ENCODE assay signal across 8 cellular contexts in genomic region chr11:79436911-79437273, GRCh38. TPM values are rescaled to one million over a fixed set of nuclear protein-coding genes. Genes with fewer than 3 reads are reported as not detected.
DNase-seq lines count a peak whose midpoint lies in the region; ATAC-seq and TF ChIP-seq lines count a peak whose summit lies in the region.

No MANE protein-coding gene starts in this region.

- no peaks in the 10 kb centered on the region for H3K9me3 Mint-ChIP-seq in activated CD8-positive, alpha-beta memory T cell treated with anti-CD3 and anti-CD28 coated beads, Interleukin-2, amount 10 ng/mL, durations not matched to agents 7 days and 5 days (ENCODE audit: low read depth)
- H3K9me3 Mint-ChIP-seq in chondrocyte (ENCODE audit: low read depth), result no peaks in the 10 kb centered on the region
- H3K9me3 Mint-ChIP-seq in activated T-helper 17 cell treated with anti-CD3 and anti-CD28 coated beads, Interleukin-2, amount 50 U/mL, for 72 hours, result no peaks in the 10 kb centered on the region
- peaks cover 3% of the 10 kb centered on the region for H3K9me3 Mint-ChIP-seq in natural killer cell treated with Interleukin-12 subunit alpha and Interleukin-12 subunit beta and Interleukin-15 and Interleukin-18, amount 100 ng/mL, for 72 hours

- no peak for TF ChIP-seq POLR2A in tibial nerve (IDR thresholded peaks at IDR 0.05)

- H3K36me3 ChIP-seq in mesenchymal stem cell (ENCODE audit: control insufficient read depth in 1 of 2, insufficient read depth in 2 of 2, low read depth in 1 of 2, low read length in 2 of 2), result no peaks in the 10 kb centered on the region
- no peaks in the 10 kb centered on the region for H3K36me3 ChIP-seq in tibial nerve

- H3K4me2 ChIP-seq in mesenchymal stem cell (ENCODE audit: low read length, poor library complexity, severe bottlenecking), result peak overlapping the region; percentile 99

- no peak overlapping the region for H2BK15ac ChIP-seq in mesenchymal stem cell (ENCODE audit: low read depth, poor library complexity, severe bottlenecking)

- no peak overlapping the region for H2BK5ac ChIP-seq in mesenchymal stem cell (ENCODE audit: low read depth, low read length, poor library complexity, severe bottlenecking)

- H3K4me1 Mint-ChIP-seq in activated CD8-positive, alpha-beta memory T cell treated with anti-CD3 and anti-CD28 coated beads, Interleukin-2, amount 10 ng/mL, durations not matched to agents 7 days and 5 days, result peaks cover 8% of the 10 kb centered on the region
- peaks cover 40% of the 10 kb centered on the region for H3K4me1 Mint-ChIP-seq in chondrocyte (ENCODE audit: low read depth)
- peaks cover 6% of the 10 kb centered on the region for H3K4me1 Mint-ChIP-seq in activated T-helper 17 cell treated with anti-CD3 and anti-CD28 coated beads, Interleukin-2, amount 50 U/mL, for 72 hours
- H3K4me1 Mint-ChIP-seq in natural killer cell treated with Interleukin-12 subunit alpha and Interleukin-12 subunit beta and Interleukin-15 and Interleukin-18, amount 100 ng/mL, for 72 hours (ENCODE audit: low read depth in 2 of 2), result peaks cover 0 to 4% of the 10 kb centered on the region in 2 donors

- H2AK5ac ChIP-seq in mesenchymal stem cell (ENCODE audit: low read length, severe bottlenecking), result no peak overlapping the region

- H3K27me3 Mint-ChIP-seq in activated CD8-positive, alpha-beta memory T cell treated with anti-CD3 and anti-CD28 coated beads, Interleukin-2, amount 10 ng/mL, durations not matched to agents 7 days and 5 days, result peaks cover 66% of the 10 kb centered on the region
- H3K27me3 Mint-ChIP-seq in chondrocyte (ENCODE audit: low read depth), result peaks cover 11% of the 10 kb centered on the region
- peaks cover 54% of the 10 kb centered on the region for H3K27me3 Mint-ChIP-seq in activated T-helper 17 cell treated with anti-CD3 and anti-CD28 coated beads, Interleukin-2, amount 50 U/mL, for 72 hours
- peaks cover 35 to 37% of the 10 kb centered on the region in 2 donors for H3K27me3 Mint-ChIP-seq in natural killer cell treated with Interleukin-12 subunit alpha and Interleukin-12 subunit beta and Interleukin-15 and Interleukin-18, amount 100 ng/mL, for 72 hours

- peak overlapping the region; percentile 53 to 82 for H3K4me3 ChIP-seq in mesenchymal stem cell (ENCODE audit: insufficient read depth in 1 of 2, low read depth in 1 of 2, low read length in 2 of 2)
- H3K4me3 ChIP-seq in tibial nerve, result peak overlapping the region in 3 of 4 donors; percentile 40 to 59 (median 43)

- peaks cover 40% of the 10 kb centered on the region for H3K4me1 ChIP-seq in mesenchymal stem cell (ENCODE audit: control insufficient read depth, insufficient read depth, low read depth, low read length)
- peaks cover 0 to 55% (median 33%) of the 10 kb centered on the region in 4 donors for H3K4me1 ChIP-seq in tibial nerve

- H3K27me3 ChIP-seq in mesenchymal stem cell (ENCODE audit: control insufficient read depth in 1 of 2, insufficient read depth in 1 of 2, low read length in 2 of 2) (peaks cover 8 to 63% of the 10 kb centered on the region in 2 experiments), tibial nerve (peaks cover 0 to 87% of the 10 kb centered on the region in 2 donors)

- H3K36me3 Mint-ChIP-seq in activated CD8-positive, alpha-beta memory T cell treated with anti-CD3 and anti-CD28 coated beads, Interleukin-2, amount 10 ng/mL, durations not matched to agents 7 days and 5 days, result peaks cover 6% of the 10 kb centered on the region
- no peaks in the 10 kb centered on the region for H3K36me3 Mint-ChIP-seq in chondrocyte (ENCODE audit: low read depth)
- H3K36me3 Mint-ChIP-seq in activated T-helper 17 cell treated with anti-CD3 and anti-CD28 coated beads, Interleukin-2, amount 50 U/mL, for 72 hours (ENCODE audit: low read depth), result peaks cover 7% of the 10 kb centered on the region
- H3K36me3 Mint-ChIP-seq in natural killer cell treated with Interleukin-12 subunit alpha and Interleukin-12 subunit beta and Interleukin-15 and Interleukin-18, amount 100 ng/mL, for 72 hours, result peaks cover 7% of the 10 kb centered on the region

- DNase-seq in activated CD8-positive, alpha-beta memory T cell treated with anti-CD3 and anti-CD28 coated beads, Interleukin-2, amount 10 ng/mL, durations not matched to agents 7 days and 5 days, result no peak
- no peak for DNase-seq in activated CD8-positive, alpha-beta memory T cell treated with anti-CD3 and anti-CD28 coated beads for 24 hours
- no peak for DNase-seq in chondrocyte (ENCODE audit: low spot score)
- DNase-seq in mesenchymal stem cell, result no peak
- DNase-seq in tibial nerve (ENCODE audit: low spot score in 2 of 2), result no peak
- no peak for DNase-seq in retina
- DNase-seq in natural killer cell treated with Interleukin-12 subunit alpha and Interleukin-12 subunit beta and Interleukin-15 and Interleukin-18, amount 100 ng/mL, for 72 hours (ENCODE audit: low spot score), result no peak

- no peak overlapping the region for H3K14ac ChIP-seq in mesenchymal stem cell (ENCODE audit: low read length in 2 of 2)

- peak overlapping the region in 1 of 2 experiments; percentile 18 for H3K23ac ChIP-seq in mesenchymal stem cell (ENCODE audit: low read length in 2 of 2)

- no peak for ATAC-seq in activated CD8-positive, alpha-beta memory T cell treated with anti-CD3 and anti-CD28 coated beads, Interleukin-2, amount 10 ng/mL, durations not matched to agents 7 days and 5 days
- no peak for ATAC-seq in activated T-helper 17 cell treated with anti-CD3 and anti-CD28 coated beads, Interleukin-2, amount 50 U/mL, for 72 hours (replicated peaks)
- no peak for ATAC-seq in natural killer cell treated with Interleukin-12 subunit alpha and Interleukin-12 subunit beta and Interleukin-15 and Interleukin-18, amount 100 ng/mL, for 72 hours

- no peak overlapping the region for H3K27ac ChIP-seq in mesenchymal stem cell (ENCODE audit: low read length, poor library complexity, severe bottlenecking)
- peak overlapping the region in 1 of 4 donors; percentile 80 for H3K27ac ChIP-seq in tibial nerve

- TF ChIP-seq CTCF in chondrocyte (IDR thresholded peaks at IDR 0.05) (no peak), tibial nerve (IDR thresholded peaks at IDR 0.05) (no peak)

- no peak overlapping the region for H4K91ac ChIP-seq in mesenchymal stem cell (ENCODE audit: low read length)

- no peak for TF ChIP-seq EP300 in tibial nerve (IDR thresholded peaks at IDR 0.05)

- peak overlapping the region; percentile 10 for H3K27ac Mint-ChIP-seq in activated CD8-positive, alpha-beta memory T cell treated with anti-CD3 and anti-CD28 coated beads, Interleukin-2, amount 10 ng/mL, durations not matched to agents 7 days and 5 days
- H3K27ac Mint-ChIP-seq in chondrocyte (ENCODE audit: unreplicated experiment), result no peak overlapping the region
- H3K27ac Mint-ChIP-seq in activated T-helper 17 cell treated with anti-CD3 and anti-CD28 coated beads, Interleukin-2, amount 50 U/mL, for 72 hours, result no peak overlapping the region
- no peak overlapping the region for H3K27ac Mint-ChIP-seq in natural killer cell treated with Interleukin-12 subunit alpha and Interleukin-12 subunit beta and Interleukin-15 and Interleukin-18, amount 100 ng/mL, for 72 hours

- no peak overlapping the region for H3K4me3 Mint-ChIP-seq in activated CD8-positive, alpha-beta memory T cell treated with anti-CD3 and anti-CD28 coated beads, Interleukin-2, amount 10 ng/mL, durations not matched to agents 7 days and 5 days
- peak overlapping the region; percentile 75 for H3K4me3 Mint-ChIP-seq in chondrocyte (ENCODE audit: unreplicated experiment)
- no peak overlapping the region for H3K4me3 Mint-ChIP-seq in activated T-helper 17 cell treated with anti-CD3 and anti-CD28 coated beads, Interleukin-2, amount 50 U/mL, for 72 hours
- H3K4me3 Mint-ChIP-seq in natural killer cell treated with Interleukin-12 subunit alpha and Interleukin-12 subunit beta and Interleukin-15 and Interleukin-18, amount 100 ng/mL, for 72 hours, result no peak overlapping the region

- H3K4ac ChIP-seq in mesenchymal stem cell (ENCODE audit: low read depth in 1 of 2, low read length in 2 of 2), result no peak overlapping the region

- CTCF ChIA-PET in activated CD8-positive, alpha-beta memory T cell treated with anti-CD3 and anti-CD28 coated beads, Interleukin-2, amount 10 ng/mL, durations not matched to agents 7 days and 5 days (lab: Charles Lee), result no interaction called here

- H2BK12ac ChIP-seq in mesenchymal stem cell (ENCODE audit: low read length in 2 of 2), result no peak overlapping the region

- H2BK120ac ChIP-seq in mesenchymal stem cell (ENCODE audit: low read depth, low read length), result no peak overlapping the region

- H3K18ac ChIP-seq in mesenchymal stem cell (ENCODE audit: low read depth in 1 of 2, low read length in 2 of 2), result peak overlapping the region in 1 of 2 experiments; percentile 50

- no peak overlapping the region for H4K8ac ChIP-seq in mesenchymal stem cell (ENCODE audit: low read length)

- no peak overlapping the region for H2AFZ ChIP-seq in mesenchymal stem cell (ENCODE audit: low read depth, low read length)

- WGBS in mesenchymal stem cell, result 21% methylated on average over 10 of the region's 10 CpGs
- 21 to 32% methylated on average over 7 to 10 of the region's 10 CpGs for WGBS in tibial nerve, 2 donors

- H3K79me1 ChIP-seq in mesenchymal stem cell (replicated peaks; ENCODE audit: low read length, poor library complexity, severe bottlenecking), result no peaks in the 10 kb centered on the region

- peak overlapping the region; percentile 79 for H3K9ac ChIP-seq in mesenchymal stem cell (ENCODE audit: low read length)

- H3K9me3 ChIP-seq in mesenchymal stem cell (ENCODE audit: control insufficient read depth, low read length) (no peaks in the 10 kb centered on the region), tibial nerve (no peaks in the 10 kb centered on the region)

RNA-seq across cellular contexts. Expression of gene TENM4, which starts 3.9 kb away (rescaled TPM):
- not detected for total RNA-seq in activated CD8-positive, alpha-beta memory T cell treated with anti-CD3 and anti-CD28 coated beads, Interleukin-2, amount 10 ng/mL, durations not matched to agents 7 days and 5 days
- total RNA-seq in chondrocyte (2.8 to 34.3 TPM (median 3.8 TPM) in 3 replicates), tibial nerve (10 to 100 TPM; 15.3 to 36.3 (median 19.6) TPM)
- polyA plus RNA-seq in mesenchymal stem cell (2013, experiment 1 of 2), result 3.1 TPM
- 9.1 TPM for polyA plus RNA-seq in mesenchymal stem cell (2013, experiment 2 of 2)
- total RNA-seq in activated T-helper 17 cell treated with anti-CD3 and anti-CD28 coated beads, Interleukin-2, amount 50 U/mL, for 72 hours, result under 1 TPM in 1 of 2 donors, not detected in 1; 0.15 TPM
- total RNA-seq in natural killer cell treated with Interleukin-12 subunit alpha and Interleukin-12 subunit beta and Interleukin-15 and Interleukin-18, amount 100 ng/mL, for 72 hours, result not detected
